Comparison of ENCODE assay signal across 8 cellular contexts in genomic region chr17:47720754-47721533, GRCh38. TPM values are rescaled to one million over a fixed set of nuclear protein-coding genes. Genes with fewer than 3 reads are reported as not detected.
DNase-seq lines count a peak whose midpoint lies in the region; ATAC-seq and TF ChIP-seq lines count a peak whose summit lies in the region.

No MANE protein-coding gene starts in this region.

- DNase-seq in Calu3 (peak; percentile 72), HPDE6-E6E7 (ENCODE audit: extremely low spot score) (peak; percentile 61), NCI-H2171 (lab: John Stamatoyannopoulos, UW) (no peak), NCI-H2171 treated with DMSO at 0.1 percent for 48 hours (lab: John Stamatoyannopoulos, UW) (no peak)
- DNase-seq in activated CD4-positive, alpha-beta T cell treated with anti-CD3 and anti-CD28 coated beads for 4 hours = peak; percentile 98 to 99
- peak; percentile 9 for DNase-seq in effector CD8-positive, alpha-beta T cell (lab: John Stamatoyannopoulos, UW)
- DNase-seq in stimulated activated CD4-positive, alpha-beta T cell treated with anti-CD3 and anti-CD28 coated beads, TNF-alpha, amount 100 ng/mL, for 1 hour (ENCODE audit: low read depth in 3 of 3, low spot score in 1 of 3) = peak; percentile 66 to 89 (median 76)

- no peak for TF ChIP-seq CTCF in Calu3 (IDR thresholded peaks at IDR 0.05; ENCODE audit: unreplicated experiment)

- BruUV-seq in Calu3 (replicated peaks; lab: Mats Ljungman, UMichigan) = no TSS peak

- H3K27ac Mint-ChIP-seq in Calu3 (ENCODE audit: unreplicated experiment) = no peak overlapping the region

- no peak overlapping the region for H3K4me3 Mint-ChIP-seq in Calu3 (ENCODE audit: low read depth, unreplicated experiment)

- ATAC-seq in HG03039 (IDR thresholded peaks at IDR 0.05; ENCODE audit: unreplicated experiment) = no peak

- peaks cover 4% of the 10 kb centered on the region for H3K36me3 Mint-ChIP-seq in Calu3 (ENCODE audit: insufficient read depth, unreplicated experiment)

- H3K4me1 Mint-ChIP-seq in Calu3 (ENCODE audit: low read depth, unreplicated experiment) = peaks cover 21% of the 10 kb centered on the region

- H3K9me3 Mint-ChIP-seq in Calu3 (ENCODE audit: low read depth, unreplicated experiment) = no peaks in the 10 kb centered on the region

- intact Hi-C loops in Calu3 (cut with micrococcal nuclease; ENCODE audit: unreplicated experiment) = no loop called here

- peaks cover 100% of the 10 kb centered on the region for H3K27me3 Mint-ChIP-seq in Calu3 (ENCODE audit: unreplicated experiment)

- CTCF ChIA-PET in Calu3 (lab: Charles Lee) = no interaction called here

RNA-seq across cellular contexts. Expression of gene TBX21, which starts 12.1 kb away (rescaled TPM):
- not detected in 2 replicates for total RNA-seq in Calu3 (2022)

RNA-seq across cellular contexts. Expression of gene TBKBP1, which starts 27.0 kb away (rescaled TPM):
- 6.4 and 6.5 TPM in 2 replicates for total RNA-seq in Calu3 (2022)

Comparison
In these comparisons a context has a peak if more than half of its experiments do, and no peak if none do; other contexts are left out.
1. DNase-seq: peak in Calu3 (single experiment), HPDE6-E6E7 (single experiment), activated CD4-positive, alpha-beta T cell treated with anti-CD3 and anti-CD28 coated beads for 4 hours (2 of 2), effector CD8-positive, alpha-beta T cell (single experiment) and stimulated activated CD4-positive, alpha-beta T cell treated with anti-CD3 and anti-CD28 coated beads, TNF-alpha, amount 100 ng/mL, for 1 hour (3 of 3); none in NCI-H2171 (single experiment) and NCI-H2171 treated with DMSO at 0.1 percent for 48 hours (single experiment).